Comparison of ENCODE assay signal across 1 cellular context in genomic region chr11:84965484-84965883, GRCh38.
TF ChIP-seq lines count a peak whose summit lies in the region.

No MANE protein-coding gene starts in this region.

TF ChIP-seq in H1, 55 proteins besides CTCF, POLR2A, EP300 and RAD21:
- TF ChIP-seq TEAD4 (IDR thresholded peaks at IDR 0.05; ENCODE audit: low read depth, low read length) (peak; percentile 66), TAF7 (optimal IDR thresholded peaks at IDR 0.05; ENCODE audit: borderline replicate concordance, low read depth, low read length) (no peak), SRF (IDR thresholded peaks at IDR 0.05; ENCODE audit: low read depth, low read length) (peak; percentile 86), SP4 (IDR thresholded peaks at IDR 0.05; ENCODE audit: low read length) (no peak), KDM5A (IDR thresholded peaks at IDR 0.05; ENCODE audit: low read length) (no peak), CHD2 (IDR thresholded peaks at IDR 0.05; ENCODE audit: low read length) (no peak), BRCA1 (IDR thresholded peaks at IDR 0.05; ENCODE audit: low read depth, low read length) (no peak), TAF1 (IDR thresholded peaks at IDR 0.05; ENCODE audit: low read depth, low read length) (no peak), SP1 (IDR thresholded peaks at IDR 0.05; ENCODE audit: low read depth, low read length) (0 out of 2 replicates have a peak, but pooled peaks have one; percentile 37), MAFK (IDR thresholded peaks at IDR 0.05; ENCODE audit: low read depth, low read length) (no peak)
- TF ChIP-seq, protein P1, sequence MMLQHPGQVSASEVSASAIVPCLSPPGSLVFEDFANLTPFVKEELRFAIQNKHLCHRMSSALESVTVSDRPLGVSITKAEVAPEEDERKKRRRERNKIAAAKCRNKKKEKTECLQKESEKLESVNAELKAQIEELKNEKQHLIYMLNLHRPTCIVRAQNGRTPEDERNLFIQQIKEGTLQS (IDR thresholded peaks at IDR 0.05; ENCODE audit: insufficient read depth, low read depth, low read length), result no peak
